In genomic region chr19:10006335-10006708, GRCh38 we compare ENCODE assay signal across 9 cellular contexts. TPM values are rescaled to one million over a fixed set of nuclear protein-coding genes. Genes with fewer than 3 reads are reported as not detected.
A peak's percentile ranks its signal among the peaks of the same experiment; 100 is the strongest.
DNase-seq lines count a peak whose midpoint lies in the region; ATAC-seq and TF ChIP-seq lines count a peak whose summit lies in the region.
"Had no signal": no experiment of that assay in that cellular context is flagged by ENCODE, and none has a peak within 500 bp of the region (broad histone marks: within the 10 kb centered on the region; RNA-seq: fewer than 3 reads in every experiment).

No MANE protein-coding gene starts in this region.

- CTCF ChIA-PET in PC-3 (lab: Charles Lee) = no interaction called here

- H3K9me2 ChIP-seq in PC-3 (replicated peaks; ENCODE audit: low read length) = no peaks in the 10 kb centered on the region

- peaks cover 0 to 6% of the 10 kb centered on the region in 2 donors for H3K9me3 ChIP-seq in lung (ENCODE audit: control insufficient read depth in 2 of 2, insufficient read depth in 1 of 2, low read length in 1 of 2)
- no peaks in the 10 kb centered on the region for H3K9me3 ChIP-seq in tibial artery
- no peaks in the 10 kb centered on the region for H3K9me3 ChIP-seq in PC-3 (ENCODE audit: low read length)

- intact Hi-C loops in tibial artery (cut with DNase I; ENCODE audit: low total_unique reads) (no loop called here), PC-3 (cut with micrococcal nuclease) (no loop called here)

- H3K27me3 ChIP-seq in lung (ENCODE audit: control insufficient read depth, insufficient read depth) = peaks cover 4% of the 10 kb centered on the region
- peaks cover 0 to 10% of the 10 kb centered on the region in 2 donors for H3K27me3 ChIP-seq in tibial artery
- peaks cover 30% of the 10 kb centered on the region for H3K27me3 ChIP-seq in PC-3 (ENCODE audit: low read length)

- peaks cover 70% of the 10 kb centered on the region for H3K27me3 Mint-ChIP-seq in activated T-cell treated with anti-CD3 and anti-CD28 coated beads, Interleukin-2, amount 50 U/mL, for 24 hours
- peaks cover 89% of the 10 kb centered on the region for H3K27me3 Mint-ChIP-seq in central memory CD8-positive, alpha-beta T cell

- H3K27ac ChIP-seq in lung (ENCODE audit: low read depth in 1 of 2, low read length in 1 of 2) (peak overlapping the region; percentile 62 to 76), tibial artery (peak overlapping the region; percentile 51 to 62), PC-3 (ENCODE audit: low read length) (no peak overlapping the region)

- H3K4me3 ChIP-seq in lung = no peak overlapping the region
- H3K4me3 ChIP-seq in tibial artery = no peak overlapping the region
- H3K4me3 ChIP-seq in PC-3 (ENCODE audit: low read length) = no peak overlapping the region

- ATAC-seq in central memory CD8-positive, alpha-beta T cell (replicated peaks; ENCODE audit: extremely low read depth, poor library complexity, severe bottlenecking) = no peak
- ATAC-seq in lung (ENCODE audit: insufficient read depth, low FRiP score) (no peak), PC-3 (no peak)

- no peaks in the 10 kb centered on the region for H4K20me1 ChIP-seq in PC-3 (ENCODE audit: low read length)

- H3K36me3 ChIP-seq in lung (ENCODE audit: control insufficient read depth in 2 of 2, insufficient read depth in 2 of 2, low read length in 2 of 2) = no peaks in the 10 kb centered on the region
- H3K36me3 ChIP-seq in tibial artery = no peaks in the 10 kb centered on the region
- no peaks in the 10 kb centered on the region for H3K36me3 ChIP-seq in PC-3 (ENCODE audit: low read depth, low read length)

- no peaks in the 10 kb centered on the region for H3F3A ChIP-seq in PC-3 (ENCODE audit: low read length, unreplicated experiment)

- POLR2A ChIA-PET in PC-3 (lab: Charles Lee; ENCODE audit: unreplicated experiment) = no interaction called here

- H3K4me3 Mint-ChIP-seq in activated T-cell treated with anti-CD3 and anti-CD28 coated beads, Interleukin-2, amount 50 U/mL, for 24 hours = peak overlapping the region; percentile 21
- peak overlapping the region; percentile 1 for H3K4me3 Mint-ChIP-seq in central memory CD8-positive, alpha-beta T cell

- peaks cover 0 to 15% of the 10 kb centered on the region in 2 donors for H3K4me1 ChIP-seq in lung (ENCODE audit: control insufficient read depth in 2 of 2, insufficient read depth in 2 of 2, low read length in 2 of 2)
- peaks cover 0 to 55% (median 36%) of the 10 kb centered on the region in 4 donors for H3K4me1 ChIP-seq in tibial artery
- H3K4me1 ChIP-seq in PC-3 (ENCODE audit: insufficient read depth, low read length) = peaks cover 4% of the 10 kb centered on the region; the same call in 1 of the 2 replicates

- no peaks in the 10 kb centered on the region for H3K9me3 Mint-ChIP-seq in activated T-cell treated with anti-CD3 and anti-CD28 coated beads, Interleukin-2, amount 50 U/mL, for 24 hours
- H3K9me3 Mint-ChIP-seq in central memory CD8-positive, alpha-beta T cell = no peaks in the 10 kb centered on the region

- no TSS peak for BruUV-seq in PC-3 (replicated peaks; lab: Mats Ljungman, UMichigan)

- no peak overlapping the region for H3K4me2 ChIP-seq in PC-3 (ENCODE audit: low read length)

- no peak overlapping the region for H2AFZ ChIP-seq in PC-3 (ENCODE audit: low read length)

- no peak overlapping the region for H3K9ac ChIP-seq in PC-3 (ENCODE audit: low read length)

- no peak for TF ChIP-seq CTCF in lung (IDR thresholded peaks at IDR 0.05; ENCODE audit: control extremely low read depth, extremely low read depth)
- TF ChIP-seq CTCF in tibial artery (IDR thresholded peaks at IDR 0.05) = no peak
- no peak for TF ChIP-seq CTCF in PC-3 (conservative IDR thresholded peaks at IDR 0.05; ENCODE audit: low read depth, low read length)

- peak; percentile 42 for DNase-seq in activated T-cell treated with anti-CD3 and anti-CD28 coated beads, Interleukin-2, amount 50 U/mL, for 24 hours
- DNase-seq in activated T-cell treated with anti-CD3 and anti-CD28 coated beads for 4 hours (no peak), lung (ENCODE audit: low spot score) (no peak), tibial artery (peak; percentile 46 to 68), occipital lobe (lab: John Stamatoyannopoulos, UW) (no peak), DMS 273 (lab: John Stamatoyannopoulos, UW; ENCODE audit: unreplicated experiment) (no peak), PC-3 (no peak)
- DNase-seq in central memory CD8-positive, alpha-beta T cell (ENCODE audit: low spot score in 2 of 2) = no peak
- DNase-seq: NCI-H1694 had no signal

- H3K79me2 ChIP-seq in PC-3 (ENCODE audit: low read length) = no peaks in the 10 kb centered on the region

- WGBS in lung, 2 donors = 28 to 39% methylated on average over 7 of the region's 7 CpGs

- H3K27ac Mint-ChIP-seq in activated T-cell treated with anti-CD3 and anti-CD28 coated beads, Interleukin-2, amount 50 U/mL, for 24 hours = peak overlapping the region; percentile 78
- H3K27ac Mint-ChIP-seq in central memory CD8-positive, alpha-beta T cell (ENCODE audit: low read depth) = no peak overlapping the region

- H3K36me3 Mint-ChIP-seq in activated T-cell treated with anti-CD3 and anti-CD28 coated beads, Interleukin-2, amount 50 U/mL, for 24 hours (ENCODE audit: low read depth) = no peaks in the 10 kb centered on the region
- peaks cover 10% of the 10 kb centered on the region for H3K36me3 Mint-ChIP-seq in central memory CD8-positive, alpha-beta T cell (ENCODE audit: insufficient read depth)

- H3K4me1 Mint-ChIP-seq in activated T-cell treated with anti-CD3 and anti-CD28 coated beads, Interleukin-2, amount 50 U/mL, for 24 hours (ENCODE audit: low read depth) = peaks cover 36% of the 10 kb centered on the region
- peaks cover 37% of the 10 kb centered on the region for H3K4me1 Mint-ChIP-seq in central memory CD8-positive, alpha-beta T cell

RNA-seq across cellular contexts. Expression of gene COL5A3, which starts 4.0 kb away (rescaled TPM):
- total RNA-seq in lung (10 to 100 TPM; 10.3 to 15.1 TPM), occipital lobe (1.2 TPM), PC-3 (2014; rRNA removed) (0.11 and 0.12 TPM in 2 replicates)
- polyA plus RNA-seq in lung = 10 to 100 TPM in 1 of 2 donors, 1 to 10 TPM in 1; 8.4 to 10.7 TPM

RNA-seq across cellular contexts. Expression of gene RDH8, which starts 7.0 kb away (rescaled TPM):
- total RNA-seq in lung = not detected
- not detected for polyA plus RNA-seq in lung
- total RNA-seq in occipital lobe = not detected
- total RNA-seq in PC-3 (2014; rRNA removed) = not detected in 2 replicates

Comparison
In these comparisons a context has a peak if more than half of its experiments do, and no peak if none do; other contexts are left out.
1. DNase-seq: peak in activated T-cell treated with anti-CD3 and anti-CD28 coated beads, Interleukin-2, amount 50 U/mL, for 24 hours (single experiment) and tibial artery (2 of 2); none in activated T-cell treated with anti-CD3 and anti-CD28 coated beads for 4 hours (single experiment), central memory CD8-positive, alpha-beta T cell (0 of 2), lung (single experiment), occipital lobe (single experiment), DMS 273 (single experiment) and PC-3 (single experiment).